Comparison of ENCODE assay signal across 8 cellular contexts in the genomic region with DNA sequence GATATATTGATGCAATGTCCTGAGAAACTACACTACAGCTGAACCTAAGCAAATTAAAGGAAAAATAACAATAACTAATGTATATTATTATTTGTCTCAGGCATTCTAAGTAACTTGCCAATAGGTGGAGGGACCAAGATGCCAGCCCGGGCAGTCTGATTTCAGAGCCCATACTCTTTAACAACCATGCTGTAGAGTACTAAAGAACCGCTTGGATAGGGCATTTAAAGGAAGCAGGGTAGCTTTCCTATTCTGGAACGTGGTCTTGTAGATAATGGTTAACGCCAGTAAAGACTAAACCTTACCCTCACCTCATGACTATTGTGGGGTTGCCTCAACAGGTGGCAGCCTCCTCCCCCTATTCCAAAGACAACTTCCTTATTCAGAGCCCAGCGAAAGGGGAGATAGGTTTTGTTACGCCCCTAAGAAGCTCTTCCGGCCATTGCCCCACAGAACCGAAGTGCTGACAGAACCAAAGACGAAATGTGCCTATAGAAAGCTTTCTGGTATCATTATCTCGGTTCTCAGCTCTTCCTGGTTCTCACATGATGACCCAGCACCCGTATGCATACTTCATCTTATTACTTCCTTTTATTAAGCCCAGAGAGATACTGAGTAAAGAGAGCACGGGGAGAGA. TPM values are rescaled to one million over a fixed set of nuclear protein-coding genes. Genes with fewer than 3 reads are reported as not detected.
DNase-seq lines count a peak whose midpoint lies in the region; ATAC-seq lines count a peak whose summit lies in the region.

No MANE protein-coding gene starts in this region.

- ATAC-seq in HG02870 (IDR thresholded peaks at IDR 0.05; ENCODE audit: unreplicated experiment), result peak; percentile 34

- H3K36me3 ChIP-seq in ectodermal cell (ENCODE audit: control insufficient read depth, insufficient read depth, low read length), result no peaks in the 10 kb centered on the region

- H3K27ac ChIP-seq in ectodermal cell (ENCODE audit: insufficient read depth, low read depth, low read length, poor library complexity, severe bottlenecking), result peak overlapping the region; percentile 94

- no peaks in the 10 kb centered on the region for H3K9me3 ChIP-seq in ectodermal cell (ENCODE audit: control insufficient read depth, low read length)

- peak; percentile 85 for DNase-seq in SIG-M5 treated with dmso at 0.1 percent for 504 hours (lab: John Stamatoyannopoulos, UW; ENCODE audit: unreplicated experiment)
- no peak for DNase-seq in SIG-M5 (lab: John Stamatoyannopoulos, UW)
- DNase-seq in NCI-H1694 (lab: John Stamatoyannopoulos, UW), result peak; percentile 26
- peak; percentile 36 for DNase-seq in activated CD4-positive, CD25-positive, alpha-beta regulatory T cell treated with anti-CD3 and anti-CD28 coated beads, Interleukin-2, amount 50 U/mL, for 72 hours
- DNase-seq in medulla oblongata (ENCODE audit: extremely low spot score), result peak; percentile 81
- DNase-seq in stimulated activated naive CD4-positive, alpha-beta T cell (lab: John Stamatoyannopoulos, UW), result peak in 4 of 6 experiments; percentile 37 to 91 (median 64)

- H3K27me3 ChIP-seq in ectodermal cell (ENCODE audit: control insufficient read depth, insufficient read depth, low read length, poor library complexity, severe bottlenecking), result no peaks in the 10 kb centered on the region

- H3K4me3 ChIP-seq in ectodermal cell (ENCODE audit: insufficient read depth, low read depth, low read length), result peak overlapping the region; percentile 63

- WGBS in ectodermal cell, 2 experiments, result 6 to 9% methylated on average over 10 to 12 of the region's 12 CpGs

- peaks cover 26% of the 10 kb centered on the region for H3K4me1 ChIP-seq in ectodermal cell (ENCODE audit: control insufficient read depth, insufficient read depth, low read length)

RNA-seq across cellular contexts. Expression of a gene that starts 0.7 kb away (rescaled TPM):
- polyA plus RNA-seq in ectodermal cell (2013, experiment 1 of 4), result 20.0 TPM
- polyA plus RNA-seq in ectodermal cell (2013, experiment 2 of 4), result 16.3 TPM
- polyA plus RNA-seq in ectodermal cell (2013, experiment 3 of 4), result 16.8 TPM
- 16.3 TPM for polyA plus RNA-seq in ectodermal cell (2013, experiment 4 of 4)
